2 cellular contexts compared by ENCODE assay signal in the genomic region with DNA sequence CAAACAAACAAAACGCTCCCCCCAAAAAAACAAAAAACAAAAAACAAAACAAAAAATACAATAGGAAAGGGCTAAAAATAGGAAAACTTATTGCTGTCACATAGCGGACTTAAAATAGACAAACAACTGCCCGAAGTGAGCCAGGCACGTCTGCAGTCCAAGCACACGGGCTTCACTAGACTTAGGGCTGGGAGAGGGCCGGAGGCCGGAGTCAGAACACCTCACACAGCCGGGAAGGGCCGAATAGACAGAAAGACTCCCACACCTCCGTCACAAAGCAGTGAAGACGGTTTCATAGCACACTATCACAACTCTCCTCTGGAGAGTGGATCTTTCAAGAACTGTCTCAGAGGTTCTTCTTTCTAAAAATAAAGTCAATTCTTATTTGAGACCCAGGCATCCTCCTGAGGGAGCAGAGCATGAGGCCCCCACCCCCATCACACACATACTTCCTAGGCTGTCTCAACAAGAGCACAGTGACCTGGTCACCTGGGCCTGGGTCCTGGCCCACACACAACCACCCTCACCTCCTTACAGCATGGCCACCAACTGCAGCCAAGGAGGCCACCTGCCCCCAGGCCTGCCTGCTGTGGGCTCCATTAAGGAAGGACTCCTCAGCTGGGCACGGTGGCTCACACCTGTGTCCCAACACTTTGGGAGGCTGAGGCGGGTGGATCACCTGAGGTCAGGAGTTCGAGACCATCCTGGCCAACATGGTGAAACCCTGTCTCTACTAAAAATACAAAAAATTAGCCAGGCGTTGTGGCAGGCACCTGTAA.
TF ChIP-seq lines count a peak whose summit lies in the region.

No MANE protein-coding gene starts in this region.

TF ChIP-seq in GM12891, 5 proteins besides CTCF, POLR2A, EP300 and RAD21:
- TF ChIP-seq SPI1 (IDR thresholded peaks at IDR 0.05; ENCODE audit: low read depth, low read length), result no peak
- 0 out of 2 replicates have a peak, but pooled peaks have one; percentile 59 for TF ChIP-seq POLR2AphosphoS5 (IDR thresholded peaks at IDR 0.05; ENCODE audit: low read depth, low read length)

TF ChIP-seq in K562, 482 proteins besides CTCF, POLR2A, EP300 and RAD21:
- TF ChIP-seq, protein P1, sequence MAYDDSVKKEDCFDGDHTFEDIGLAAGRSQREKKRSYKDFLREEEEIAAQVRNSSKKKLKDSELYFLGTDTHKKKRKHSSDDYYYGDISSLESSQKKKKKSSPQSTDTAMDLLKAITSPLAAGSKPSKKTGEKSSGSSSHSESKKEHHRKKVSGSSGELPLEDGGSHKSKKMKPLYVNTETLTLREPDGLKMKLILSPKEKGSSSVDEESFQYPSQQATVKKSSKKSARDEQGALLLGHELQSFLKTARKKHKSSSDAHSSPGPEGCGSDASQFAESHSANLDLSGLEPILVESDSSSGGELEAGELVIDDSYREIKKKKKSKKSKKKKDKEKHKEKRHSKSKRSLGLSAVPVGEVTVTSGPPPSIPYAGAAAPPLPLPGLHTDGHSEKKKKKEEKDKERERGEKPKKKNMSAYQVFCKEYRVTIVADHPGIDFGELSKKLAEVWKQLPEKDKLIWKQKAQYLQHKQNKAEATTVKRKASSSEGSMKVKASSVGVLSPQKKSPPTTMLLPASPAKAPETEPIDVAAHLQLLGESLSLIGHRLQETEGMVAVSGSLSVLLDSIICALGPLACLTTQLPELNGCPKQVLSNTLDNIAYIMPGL (CRISPR knock-in tag; IDR thresholded peaks at IDR 0.05), result no peak
- TF ChIP-seq SUPT5H (IDR thresholded peaks at IDR 0.05) (peak; percentile 35; the same call in 1 of the 2 replicates), NCOA1 (IDR thresholded peaks at IDR 0.05; ENCODE audit: low read depth) (no peak)
- TF ChIP-seq, protein P2, sequence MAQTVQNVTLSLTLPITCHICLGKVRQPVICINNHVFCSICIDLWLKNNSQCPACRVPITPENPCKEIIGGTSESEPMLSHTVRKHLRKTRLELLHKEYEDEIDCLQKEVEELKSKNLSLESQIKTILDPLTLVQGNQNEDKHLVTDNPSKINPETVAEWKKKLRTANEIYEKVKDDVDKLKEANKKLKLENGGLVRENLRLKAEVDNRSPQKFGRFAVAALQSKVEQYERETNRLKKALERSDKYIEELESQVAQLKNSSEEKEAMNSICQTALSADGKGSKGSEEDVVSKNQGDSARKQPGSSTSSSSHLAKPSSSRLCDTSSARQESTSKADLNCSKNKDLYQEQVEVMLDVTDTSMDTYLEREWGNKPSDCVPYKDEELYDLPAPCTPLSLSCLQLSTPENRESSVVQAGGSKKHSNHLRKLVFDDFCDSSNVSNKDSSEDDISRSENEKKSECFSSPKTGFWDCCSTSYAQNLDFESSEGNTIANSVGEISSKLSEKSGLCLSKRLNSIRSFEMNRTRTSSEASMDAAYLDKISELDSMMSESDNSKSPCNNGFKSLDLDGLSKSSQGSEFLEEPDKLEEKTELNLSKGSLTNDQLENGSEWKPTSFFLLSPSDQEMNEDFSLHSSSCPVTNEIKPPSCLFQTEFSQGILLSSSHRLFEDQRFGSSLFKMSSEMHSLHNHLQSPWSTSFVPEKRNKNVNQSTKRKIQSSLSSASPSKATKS (CRISPR knock-in tag; IDR thresholded peaks at IDR 0.05), result no peak
TF ChIP-seq in K562: peak in this region for 1.
